Comparison of ENCODE assay signal across 24 cellular contexts in the genomic region with DNA sequence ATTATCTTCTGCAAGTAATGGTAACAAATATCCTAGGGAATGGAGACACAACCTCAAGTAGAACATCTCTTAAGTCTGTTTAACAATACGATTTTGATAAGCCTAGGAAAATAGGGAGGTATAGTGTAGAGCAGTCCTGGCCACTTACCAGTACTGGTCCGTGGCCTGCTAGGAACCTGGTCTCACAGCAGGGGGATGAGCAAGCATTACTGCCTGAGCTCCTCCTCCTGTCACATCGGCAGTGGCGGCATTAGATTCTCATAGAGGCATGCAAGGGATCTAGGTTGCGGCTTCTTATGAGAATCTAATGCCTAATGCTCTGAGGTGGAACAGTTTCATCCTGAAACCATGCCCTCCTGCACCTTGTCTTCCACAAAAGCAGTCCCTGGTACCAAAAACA. TPM values are rescaled to one million over a fixed set of nuclear protein-coding genes. Genes with fewer than 3 reads are reported as not detected.
DNase-seq lines count a peak whose midpoint lies in the region; ATAC-seq and TF ChIP-seq lines count a peak whose summit lies in the region.
"Had no signal": no experiment of that assay in that cellular context is flagged by ENCODE, and none has a peak within 500 bp of the region (broad histone marks: within the 10 kb centered on the region; RNA-seq: fewer than 3 reads in every experiment).

No MANE protein-coding gene starts in this region.

- no peak overlapping the region for H3K23ac ChIP-seq in trophoblast cell (ENCODE audit: low read length)

- no peaks in the 10 kb centered on the region for H3K9me3 ChIP-seq in GM23248 (ENCODE audit: low read depth)
- H3K9me3 ChIP-seq in neural progenitor cell (ENCODE audit: low read depth): no peaks in the 10 kb centered on the region
- H3K9me3 ChIP-seq in trophoblast cell (ENCODE audit: insufficient read depth, low read depth, low read length): no peaks in the 10 kb centered on the region
- H3K9me3 ChIP-seq: SK-N-SH had no signal

- H2BK12ac ChIP-seq in trophoblast cell (ENCODE audit: low read length): no peak overlapping the region

- no peak overlapping the region for H2BK5ac ChIP-seq in trophoblast cell (ENCODE audit: low read depth, low read length, poor library complexity)

- H3K27me3 ChIP-seq in GM23248 (replicated peaks; ENCODE audit: insufficient read depth): no peaks in the 10 kb centered on the region
- H3K27me3 ChIP-seq in neural progenitor cell: no peaks in the 10 kb centered on the region
- no peaks in the 10 kb centered on the region for H3K27me3 ChIP-seq in trophoblast cell (ENCODE audit: insufficient read depth, low read length)
- H3K27me3 ChIP-seq: BLaER1 had no signal

- DNase-seq in GM23248 (no peak), M059J (ENCODE audit: low read depth) (peak; percentile 22), cerebellar cortex (ENCODE audit: low spot score) (peak; percentile 78), neural progenitor cell (ENCODE audit: low spot score) (peak; percentile 38), left lobe of liver (ENCODE audit: low spot score) (no peak), trophoblast cell (no peak), cortex of kidney (lab: John Stamatoyannopoulos, UW) (no peak)
- DNase-seq: CD4-positive, CD25-positive, alpha-beta regulatory T cell; KBM-7; NCI-H1092; NCI-H1417 treated with DMSO at 0.1 percent for 48 hours; NCI-H187; NCI-H2171 treated with DMSO at 0.1 percent for 48 hours; NCI-H345; NCI-H510A treated with DMSO at 0.1 percent for 48 hours; NK-92 treated with Interleukin-12 subunit alpha and Interleukin-12 subunit beta, amount 100 ng/mL, for 24 hours; PC-3; SK-N-SH; SW 1271 had no signal

- in situ Hi-C loops in GM23248 (cut with MboI): no loop called here

- H3K4ac ChIP-seq in trophoblast cell (ENCODE audit: low read depth, low read length): no peak overlapping the region

- no peak overlapping the region for H4K91ac ChIP-seq in trophoblast cell (ENCODE audit: low read depth, low read length)

- no peak overlapping the region for H3K14ac ChIP-seq in trophoblast cell (ENCODE audit: low read length)

- H3K9ac ChIP-seq in GM23248 (no peak overlapping the region), neural progenitor cell (no peak overlapping the region), trophoblast cell (ENCODE audit: low read length) (no peak overlapping the region)
- H3K9ac ChIP-seq: BLaER1, SK-N-SH had no signal

- no peak overlapping the region for H2BK120ac ChIP-seq in trophoblast cell (ENCODE audit: insufficient read depth, low read length, poor library complexity)

- H3K36me3 Mint-ChIP-seq in neural progenitor cell: no peaks in the 10 kb centered on the region
- H3K36me3 Mint-ChIP-seq: CD4-positive, CD25-positive, alpha-beta regulatory T cell had no signal

- no peaks in the 10 kb centered on the region for H3K9me2 ChIP-seq in GM23248 (ENCODE audit: insufficient read depth)
- H3K9me2 ChIP-seq: SK-N-SH had no signal

- no peaks in the 10 kb centered on the region for H3K36me3 ChIP-seq in GM23248 (ENCODE audit: low read depth)
- no peaks in the 10 kb centered on the region for H3K36me3 ChIP-seq in neural progenitor cell
- no peaks in the 10 kb centered on the region for H3K36me3 ChIP-seq in trophoblast cell (ENCODE audit: control insufficient read depth in 1 of 2, insufficient read depth in 2 of 2, low read length in 2 of 2)
- H3K36me3 ChIP-seq: BLaER1 had no signal

- no peaks in the 10 kb centered on the region for H4K20me1 ChIP-seq in GM23248 (ENCODE audit: insufficient read depth)
- no peaks in the 10 kb centered on the region for H4K20me1 ChIP-seq in neural progenitor cell (ENCODE audit: low read depth)
- H4K20me1 ChIP-seq: BLaER1 had no signal

- H3K27ac ChIP-seq in GM23248: no peak overlapping the region
- H3K27ac ChIP-seq in neural progenitor cell: no peak overlapping the region
- H3K27ac ChIP-seq in trophoblast cell (ENCODE audit: low read depth, low read length): no peak overlapping the region
- H3K27ac ChIP-seq: BLaER1 had no signal

- H3K27ac Mint-ChIP-seq in neural progenitor cell: no peak overlapping the region
- H3K27ac Mint-ChIP-seq: CD4-positive, CD25-positive, alpha-beta regulatory T cell had no signal

- no peak for TF ChIP-seq CTCF in neural progenitor cell (IDR thresholded peaks at IDR 0.05)

- no peaks in the 10 kb centered on the region for H3K27me3 Mint-ChIP-seq in neural progenitor cell (ENCODE audit: insufficient read depth, low read depth)
- H3K27me3 Mint-ChIP-seq: CD4-positive, CD25-positive, alpha-beta regulatory T cell had no signal

- no peaks in the 10 kb centered on the region for H3K9me3 Mint-ChIP-seq in neural progenitor cell

- no peak overlapping the region for H4K12ac ChIP-seq in trophoblast cell (ENCODE audit: low read depth, low read length)

- H3K4me1 Mint-ChIP-seq in neural progenitor cell: no peaks in the 10 kb centered on the region
- H3K4me1 Mint-ChIP-seq: CD4-positive, CD25-positive, alpha-beta regulatory T cell had no signal

- H3K4me2 ChIP-seq in GM23248 (ENCODE audit: unreplicated experiment) (no peak overlapping the region), neural progenitor cell (no peak overlapping the region), trophoblast cell (ENCODE audit: low read length) (no peak overlapping the region)
- H3K4me2 ChIP-seq: BLaER1, SK-N-SH had no signal

- no peak overlapping the region for H4K8ac ChIP-seq in trophoblast cell (ENCODE audit: low read depth, low read length)

- H3K4me1 ChIP-seq in GM23248 (ENCODE audit: insufficient read depth) (peaks cover 9% of the 10 kb centered on the region; the same call in 1 of the 2 replicates), neural progenitor cell (peaks cover 12% of the 10 kb centered on the region), trophoblast cell (ENCODE audit: control insufficient read depth in 1 of 2, insufficient read depth in 2 of 2, low read length in 2 of 2) (no peaks in the 10 kb centered on the region)
- H3K4me1 ChIP-seq: BLaER1 had no signal

- H2AFZ ChIP-seq in GM23248 (peak overlapping the region; percentile 22; the same call in 1 of the 2 replicates), neural progenitor cell (replicated peaks) (peak overlapping the region; percentile 68), trophoblast cell (ENCODE audit: insufficient read depth, low read length, poor library complexity) (no peak overlapping the region)

- 63 to 77% methylated on average over 5 of the region's 5 CpGs for WGBS in GM23248 (ENCODE audit: low coverage in 1 of 2, low lambda C conversion rate in 2 of 2, missing lambda C conversion rate in 2 of 2), 2 experiments
- no CpG with 5 or more reads among the region's 5 CpGs for WGBS in trophoblast cell (ENCODE audit: extremely low coverage, insufficient coverage, insufficient read length)

- ATAC-seq in left lobe of liver: no peak
- ATAC-seq: GM12878, PC-3 had no signal

- no peak overlapping the region for H2AK5ac ChIP-seq in trophoblast cell (ENCODE audit: low read length)

- H3F3A ChIP-seq in GM23248 (ENCODE audit: insufficient read depth): peaks cover 7% of the 10 kb centered on the region
- no peaks in the 10 kb centered on the region for H3F3A ChIP-seq in neural progenitor cell (ENCODE audit: low read depth)

- no peak overlapping the region for H3K4me3 Mint-ChIP-seq in neural progenitor cell
- H3K4me3 Mint-ChIP-seq: CD4-positive, CD25-positive, alpha-beta regulatory T cell had no signal

- H3K4me3 ChIP-seq in GM23248 (no peak overlapping the region), neural progenitor cell (no peak overlapping the region), trophoblast cell (ENCODE audit: low read depth, low read length) (no peak overlapping the region)
- H3K4me3 ChIP-seq: BLaER1, GM12878 had no signal

- H3K79me2 ChIP-seq in GM23248 (ENCODE audit: insufficient read depth) (no peaks in the 10 kb centered on the region), neural progenitor cell (ENCODE audit: low read depth) (no peaks in the 10 kb centered on the region), trophoblast cell (ENCODE audit: control insufficient read depth, insufficient read depth, low read length, poor library complexity) (no peaks in the 10 kb centered on the region)

- no peaks in the 10 kb centered on the region for H3K79me1 ChIP-seq in trophoblast cell (ENCODE audit: low read length)

- H3K18ac ChIP-seq in trophoblast cell (ENCODE audit: low read length): no peak overlapping the region

RNA-seq across cellular contexts. Expression of a gene that starts 4.4 kb away (rescaled TPM):
- total RNA-seq in GM23248 (2014; rRNA removed; shearing (Covaris generic)): not detected in 2 replicates
- polyA plus RNA-seq in GM23248 (2016; fragmentation: Nextera tagmentation; extraction: Ambion mirVana): not detected in 2 replicates
- total RNA-seq in M059J (2014; rRNA removed; shearing (Covaris generic)): not detected in 2 replicates
- total RNA-seq in neural progenitor cell (ENCODE audit: low replicate concordance) (not detected in 2 replicates), left lobe of liver (not detected)
- polyA plus RNA-seq in trophoblast cell (2013): not detected in 2 replicates
- total RNA-seq: CD4-positive, CD25-positive, alpha-beta regulatory T cell; GM12878; H4; HT1080; PC-3 had no signal
- polyA plus RNA-seq: AG04450; CD4-positive, CD25-positive, alpha-beta regulatory T cell; GM12878; SK-N-SH had no signal

RNA-seq across cellular contexts. Expression of a gene that starts 30.8 kb away (rescaled TPM):
- total RNA-seq in GM23248 (2014; rRNA removed; shearing (Covaris generic)): not detected in 2 replicates
- not detected in 2 replicates for polyA plus RNA-seq in GM23248 (2016; fragmentation: Nextera tagmentation; extraction: Ambion mirVana)
- not detected in 2 replicates for total RNA-seq in M059J (2014; rRNA removed; shearing (Covaris generic))
- not detected in 2 replicates for total RNA-seq in neural progenitor cell (ENCODE audit: low replicate concordance)
- 143 TPM for total RNA-seq in left lobe of liver
- not detected in 2 replicates for polyA plus RNA-seq in trophoblast cell (2013)
- total RNA-seq: H4, HT1080, PC-3 had no signal
- polyA plus RNA-seq: GM12878, SK-N-SH had no signal

RNA-seq across cellular contexts. Expression of a gene that starts 38.2 kb away (rescaled TPM):
- total RNA-seq in GM23248 (2014; rRNA removed; shearing (Covaris generic)): not detected in 2 replicates
- not detected in 2 replicates for polyA plus RNA-seq in GM23248 (2016; fragmentation: Nextera tagmentation; extraction: Ambion mirVana)
- 0.32 and 0.44 TPM in 2 replicates for total RNA-seq in M059J (2014; rRNA removed; shearing (Covaris generic))
- total RNA-seq in neural progenitor cell (ENCODE audit: low replicate concordance): not detected in 2 replicates
- total RNA-seq in left lobe of liver: 2.1 TPM
- not detected in 2 replicates for polyA plus RNA-seq in trophoblast cell (2013)
- total RNA-seq: CD4-positive, CD25-positive, alpha-beta regulatory T cell; GM12878; H4; HT1080; PC-3 had no signal
- polyA plus RNA-seq: CD4-positive, CD25-positive, alpha-beta regulatory T cell; SK-N-SH had no signal

RNA-seq across cellular contexts. Expression of a gene that starts 41.5 kb away (rescaled TPM):
- not detected in 2 replicates for total RNA-seq in GM23248 (2014; rRNA removed; shearing (Covaris generic))
- polyA plus RNA-seq in GM23248 (2016; fragmentation: Nextera tagmentation; extraction: Ambion mirVana): not detected in 2 replicates
- total RNA-seq in M059J (2014; rRNA removed; shearing (Covaris generic)): not detected in 2 replicates
- total RNA-seq in neural progenitor cell (ENCODE audit: low replicate concordance): not detected in 2 replicates
- total RNA-seq in left lobe of liver: not detected
- polyA plus RNA-seq in trophoblast cell (2013): 0.01 TPM in 1 of 2 replicates, not detected in the other
- total RNA-seq: CD4-positive, CD25-positive, alpha-beta regulatory T cell; GM12878; H4; HT1080; PC-3 had no signal
- polyA plus RNA-seq: AG04450; CD4-positive, CD25-positive, alpha-beta regulatory T cell; GM12878; SK-N-SH had no signal

RNA-seq across cellular contexts. Expression of a gene that starts 53.6 kb away (rescaled TPM):
- total RNA-seq in GM23248 (2014; rRNA removed; shearing (Covaris generic)): not detected in 2 replicates
- not detected in 2 replicates for polyA plus RNA-seq in GM23248 (2016; fragmentation: Nextera tagmentation; extraction: Ambion mirVana)
- total RNA-seq in M059J (2014; rRNA removed; shearing (Covaris generic)): not detected in 2 replicates
- total RNA-seq in neural progenitor cell (ENCODE audit: low replicate concordance) (not detected in 2 replicates), left lobe of liver (2.5 TPM)
- polyA plus RNA-seq in trophoblast cell (2013): not detected in 2 replicates
- total RNA-seq: CD4-positive, CD25-positive, alpha-beta regulatory T cell; PC-3 had no signal
- polyA plus RNA-seq: CD4-positive, CD25-positive, alpha-beta regulatory T cell; SK-N-SH had no signal

Comparison
In these comparisons a context has a peak if more than half of its experiments do, and no peak if none do; other contexts are left out.
1. DNase-seq: peak in M059J (single experiment), cerebellar cortex (single experiment) and neural progenitor cell (single experiment); none in GM23248 (single experiment), left lobe of liver (single experiment), trophoblast cell (0 of 2) and cortex of kidney (single experiment).